ENCODE assay signal across 22 cellular contexts in the genomic region with DNA sequence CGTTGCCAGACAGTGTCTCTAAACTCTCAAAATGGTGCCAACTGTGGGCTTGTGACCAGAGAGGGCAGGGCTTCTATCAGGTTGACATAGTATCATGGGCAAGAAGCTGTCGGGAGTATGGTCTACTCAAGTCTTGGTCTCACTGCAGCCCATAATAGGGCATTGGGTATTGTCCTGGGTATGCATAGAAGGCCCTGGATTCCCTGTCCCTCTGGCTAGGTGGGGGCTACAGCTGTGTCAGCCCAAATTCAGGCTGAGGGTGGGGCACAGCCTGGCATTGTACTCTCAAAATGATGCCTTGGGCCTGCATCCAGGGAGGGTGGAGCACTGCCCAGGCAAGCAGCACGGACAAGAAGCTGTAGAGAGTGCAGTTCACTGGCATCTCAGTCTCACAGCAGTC.
DNase-seq lines count a peak whose midpoint lies in the region; ATAC-seq and TF ChIP-seq lines count a peak whose summit lies in the region.
"Had no signal": no experiment of that assay in that cellular context is flagged by ENCODE, and none has a peak within 500 bp of the region (broad histone marks: within the 10 kb centered on the region; RNA-seq: fewer than 3 reads in every experiment).

No MANE protein-coding gene starts in this region.

- no peak overlapping the region for H2BK5ac ChIP-seq in neuronal stem cell (ENCODE audit: low read length)

- H2AFZ ChIP-seq in neuronal stem cell (ENCODE audit: low read length), result no peak overlapping the region

- no peak overlapping the region for H3K4me3 Mint-ChIP-seq in stimulated activated naive B cell treated with anti-CD40 and anti-IgM and Interleukin-4, amounts not matched to agents 10 μg/mL and 1 μg/mL and 100 μg/mL, for 72 hours
- H3K4me3 Mint-ChIP-seq: CD4-positive, alpha-beta memory T cell; HFFc6 had no signal

- intact Hi-C loops in upper lobe of right lung (cut with DNase I), result no loop called here

- H2BK12ac ChIP-seq in neuronal stem cell (ENCODE audit: low read length), result no peak overlapping the region

- WGBS in neuronal stem cell (ENCODE audit: extremely low coverage in 2 of 2, insufficient read length in 2 of 2, insufficient replicate concordance in 1 of 2), 2 donors, result no CpG with 5 or more reads among the region's 3 CpGs

- no peak overlapping the region for H3K23ac ChIP-seq in neuronal stem cell (ENCODE audit: low read depth, low read length, poor library complexity)

- no peak overlapping the region for H4K8ac ChIP-seq in neuronal stem cell (ENCODE audit: low read depth, low read length)

- H3K18ac ChIP-seq in neuronal stem cell (ENCODE audit: low read length), result peak overlapping the region; percentile 22

- no peak overlapping the region for H3K4ac ChIP-seq in neuronal stem cell (ENCODE audit: low read length)

- ATAC-seq in stimulated activated naive B cell treated with anti-CD40 and anti-IgM and Interleukin-4, amounts not matched to agents 10 μg/mL and 1 μg/mL and 100 μg/mL, for 72 hours (replicated peaks), result no peak
- peak; percentile 24 for ATAC-seq in upper lobe of right lung
- ATAC-seq: A549 had no signal

- DNase-seq in neuronal stem cell (ENCODE audit: low spot score) (no peak), upper lobe of right lung (no peak), hippocampal formation (lab: John Stamatoyannopoulos, UW) (no peak)
- DNase-seq in stimulated activated naive B cell treated with anti-CD40 and anti-IgM and Interleukin-4, amounts not matched to agents 10 μg/mL and 1 μg/mL and 100 μg/mL, for 72 hours, result no peak
- DNase-seq in central memory CD4-positive, alpha-beta T cell, result no peak
- no peak for DNase-seq in stimulated activated CD4-positive, alpha-beta T cell treated with anti-CD3 and anti-CD28 coated beads, Interleukin-2, amount 100 ng/mL, for 48 hours
- DNase-seq: 8988T; ACHN; AML-193; BE2C; Calu3; CD4-positive, alpha-beta memory T cell; COR-L47; DMS53; DMS79 treated with DMSO at 0.1 percent for 48 hours; GF-D8; GOT3; HFFc6 had no signal

- no peaks in the 10 kb centered on the region for H3K4me1 Mint-ChIP-seq in stimulated activated naive B cell treated with anti-CD40 and anti-IgM and Interleukin-4, amounts not matched to agents 10 μg/mL and 1 μg/mL and 100 μg/mL, for 72 hours
- H3K4me1 Mint-ChIP-seq: CD4-positive, alpha-beta memory T cell had no signal

- H3K27ac ChIP-seq in C4-2B, result 0 out of 2 replicates have a peak overlapping the region, but pooled peaks have one; percentile 13
- H3K27ac ChIP-seq in neuronal stem cell (replicated peaks; ENCODE audit: low read length), result no peak overlapping the region
- H3K27ac ChIP-seq in upper lobe of right lung, result no peak overlapping the region
- H3K27ac ChIP-seq: A549; BLaER1 treated with 17β-estradiol and CSF1 and Interleukin-3, amounts not matched to agents 10 nM and 100 nM had no signal

- no peaks in the 10 kb centered on the region for H3K36me3 ChIP-seq in neuronal stem cell (replicated peaks in 1 of 2; ENCODE audit: control insufficient read depth in 2 of 2, insufficient read depth in 2 of 2, low read length in 2 of 2)
- no peaks in the 10 kb centered on the region for H3K36me3 ChIP-seq in upper lobe of right lung
- H3K36me3 ChIP-seq: BE2C; BLaER1 treated with 17β-estradiol and CSF1 and Interleukin-3, amounts not matched to agents 10 nM and 100 nM; HAP-1 had no signal

- H3K4me3 ChIP-seq in neuronal stem cell (ENCODE audit: low read length in 2 of 2) (no peak overlapping the region), upper lobe of right lung (no peak overlapping the region)
- H3K4me3 ChIP-seq: A549; BLaER1 treated with 17β-estradiol and CSF1 and Interleukin-3, amounts not matched to agents 10 nM and 100 nM; HAP-1 had no signal

- H3K9me3 ChIP-seq in neuronal stem cell (replicated peaks in 1 of 2; ENCODE audit: control insufficient read depth in 2 of 2, insufficient read depth in 1 of 2, low read depth in 1 of 2, low read length in 2 of 2) (no peaks in the 10 kb centered on the region), upper lobe of right lung (no peaks in the 10 kb centered on the region)
- H3K9me3 ChIP-seq: A549; BE2C; BLaER1 treated with 17β-estradiol and CSF1 and Interleukin-3, amounts not matched to agents 10 nM and 100 nM; HAP-1 had no signal

- no peaks in the 10 kb centered on the region for H3K9me3 Mint-ChIP-seq in stimulated activated naive B cell treated with anti-CD40 and anti-IgM and Interleukin-4, amounts not matched to agents 10 μg/mL and 1 μg/mL and 100 μg/mL, for 72 hours
- H3K9me3 Mint-ChIP-seq: CD4-positive, alpha-beta memory T cell had no signal

- no peak overlapping the region for H3K14ac ChIP-seq in neuronal stem cell (ENCODE audit: low read length)

- no peak overlapping the region for H2BK15ac ChIP-seq in neuronal stem cell (ENCODE audit: low read length)

- H3K27me3 Mint-ChIP-seq in stimulated activated naive B cell treated with anti-CD40 and anti-IgM and Interleukin-4, amounts not matched to agents 10 μg/mL and 1 μg/mL and 100 μg/mL, for 72 hours, result peaks cover 3 to 5% of the 10 kb centered on the region in 2 donors

- no peaks in the 10 kb centered on the region for H3K79me1 ChIP-seq in neuronal stem cell (ENCODE audit: low read depth, low read length)

- no peak overlapping the region for H3K4me2 ChIP-seq in neuronal stem cell (ENCODE audit: insufficient read depth, low read length, poor library complexity, severe bottlenecking)
- H3K4me2 ChIP-seq: A549; BLaER1 treated with 17β-estradiol and CSF1 and Interleukin-3, amounts not matched to agents 10 nM and 100 nM had no signal

- peak overlapping the region; percentile 63 for H3K27ac Mint-ChIP-seq in stimulated activated naive B cell treated with anti-CD40 and anti-IgM and Interleukin-4, amounts not matched to agents 10 μg/mL and 1 μg/mL and 100 μg/mL, for 72 hours
- H3K27ac Mint-ChIP-seq: CD4-positive, alpha-beta memory T cell; HFFc6 had no signal

- no peak overlapping the region for H4K91ac ChIP-seq in neuronal stem cell (ENCODE audit: low read depth, low read length, poor library complexity)

- H3K36me3 Mint-ChIP-seq in stimulated activated naive B cell treated with anti-CD40 and anti-IgM and Interleukin-4, amounts not matched to agents 10 μg/mL and 1 μg/mL and 100 μg/mL, for 72 hours, result no peaks in the 10 kb centered on the region
- H3K36me3 Mint-ChIP-seq: CD4-positive, alpha-beta memory T cell had no signal

- H3K4me1 ChIP-seq in neuronal stem cell (ENCODE audit: control insufficient read depth in 2 of 2, insufficient read depth in 1 of 2, low read depth in 1 of 2, low read length in 2 of 2), result no peaks in the 10 kb centered on the region
- no peaks in the 10 kb centered on the region for H3K4me1 ChIP-seq in upper lobe of right lung
- H3K4me1 ChIP-seq: A549; BE2C; BLaER1 treated with 17β-estradiol and CSF1 and Interleukin-3, amounts not matched to agents 10 nM and 100 nM; HAP-1 had no signal

- no peaks in the 10 kb centered on the region for H3K27me3 ChIP-seq in neuronal stem cell (ENCODE audit: control insufficient read depth in 3 of 3, insufficient read depth in 3 of 3, low read depth in 1 of 3, low read length in 3 of 3)
- H3K27me3 ChIP-seq in upper lobe of right lung, result no peaks in the 10 kb centered on the region
- H3K27me3 ChIP-seq: BE2C; BLaER1 treated with 17β-estradiol and CSF1 and Interleukin-3, amounts not matched to agents 10 nM and 100 nM had no signal

- H2BK120ac ChIP-seq in neuronal stem cell (ENCODE audit: low read depth, low read length), result no peak overlapping the region

- H3K9ac ChIP-seq in neuronal stem cell (ENCODE audit: low read depth, low read length, poor library complexity), result no peak overlapping the region
- H3K9ac ChIP-seq: BLaER1 treated with 17β-estradiol and CSF1 and Interleukin-3, amounts not matched to agents 10 nM and 100 nM had no signal

- TF ChIP-seq CTCF in C4-2B (conservative IDR thresholded peaks at IDR 0.05) (no peak), upper lobe of right lung (IDR thresholded peaks at IDR 0.05) (no peak)

- H2AK5ac ChIP-seq in neuronal stem cell (ENCODE audit: low read depth, low read length), result no peak overlapping the region
